Comparison of ENCODE assay signal across 10 cellular contexts in the genomic region with DNA sequence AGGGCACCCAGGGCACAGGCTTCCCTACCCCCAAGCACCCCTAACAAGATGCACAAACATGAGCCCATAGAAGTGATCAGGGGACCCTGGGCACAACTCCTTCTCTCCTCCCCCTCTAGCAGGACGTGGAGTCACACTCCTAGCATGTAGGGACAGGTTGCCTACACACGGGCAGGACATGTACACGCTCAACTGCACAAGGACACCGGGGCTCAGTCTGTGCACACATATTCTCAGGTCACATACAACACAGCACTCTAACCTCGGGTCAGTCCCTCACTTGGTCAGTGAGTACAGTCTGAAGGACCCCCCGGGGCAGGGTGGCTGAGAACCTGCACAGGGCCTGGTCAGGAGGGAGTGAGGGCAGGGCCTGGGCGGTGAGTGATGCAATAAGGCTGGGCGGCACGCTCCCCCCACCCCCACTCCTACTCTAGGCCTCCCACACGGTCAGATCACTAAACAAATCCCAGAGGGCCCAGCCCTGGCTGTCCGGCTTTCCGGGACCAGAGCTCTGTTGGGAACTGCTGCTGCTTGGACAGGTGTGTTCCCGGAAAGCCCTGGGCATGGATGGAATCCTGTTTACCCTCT. TPM values are rescaled to one million over a fixed set of nuclear protein-coding genes. Genes with fewer than 3 reads are reported as not detected.
A peak's percentile ranks its signal among the peaks of the same experiment; 100 is the strongest.
DNase-seq lines count a peak whose midpoint lies in the region; FAIRE-seq and TF ChIP-seq lines count a peak whose summit lies in the region.
"Had no signal": no experiment of that assay in that cellular context is flagged by ENCODE, and none has a peak within 500 bp of the region (broad histone marks: within the 10 kb centered on the region; RNA-seq: fewer than 3 reads in every experiment).

No MANE protein-coding gene starts in this region.

- no peaks in the 10 kb centered on the region for H3K36me3 Mint-ChIP-seq in Caco-2 (ENCODE audit: insufficient read depth, unreplicated experiment)
- H3K36me3 Mint-ChIP-seq in nephron progenitor cell (ENCODE audit: low read depth) = no peaks in the 10 kb centered on the region

- H3K27me3 ChIP-seq in Caco-2 (replicated peaks; ENCODE audit: control insufficient read depth, insufficient read depth, low read length) = peaks cover 1% of the 10 kb centered on the region
- peaks cover 86% of the 10 kb centered on the region for H3K27me3 ChIP-seq in NT2/D1 (ENCODE audit: insufficient read depth, insufficient read length)
- H3K27me3 ChIP-seq in esophagus squamous epithelium = peaks cover 0 to 77% (median 0%) of the 10 kb centered on the region in 4 donors

- no peak for FAIRE-seq in GM12892 (lab: Jason Lieb, UNC)
- FAIRE-seq: islet of Langerhans had no signal

- H3K36me3 ChIP-seq in Caco-2 (ENCODE audit: control insufficient read depth, insufficient read depth, low read length) (no peaks in the 10 kb centered on the region), NT2/D1 (ENCODE audit: insufficient read depth, insufficient read length, low read length) (no peaks in the 10 kb centered on the region), esophagus squamous epithelium (no peaks in the 10 kb centered on the region)

- H3K9me3 ChIP-seq in Caco-2 (no peaks in the 10 kb centered on the region), NT2/D1 (ENCODE audit: insufficient read depth, low read length) (no peaks in the 10 kb centered on the region), esophagus squamous epithelium (no peaks in the 10 kb centered on the region)

- H3K4me1 ChIP-seq in Caco-2 (peaks cover 4% of the 10 kb centered on the region; the same call in 1 of the 2 replicates), NT2/D1 (ENCODE audit: insufficient read depth, insufficient read length) (peaks cover 19% of the 10 kb centered on the region), esophagus squamous epithelium (peaks cover 25 to 88% (median 62%) of the 10 kb centered on the region in 3 donors)

- CTCF ChIA-PET in Caco-2 (lab: Charles Lee) (no interaction called here), HEK293T (lab: Yijun Ruan, JAX) (no interaction called here)

- intact Hi-C loops in Caco-2 (cut with micrococcal nuclease; ENCODE audit: unreplicated experiment) (no loop called here), esophagus squamous epithelium (cut with DNase I) (no loop called here)

- H3K9me3 Mint-ChIP-seq in Caco-2 (ENCODE audit: unreplicated experiment) (no peaks in the 10 kb centered on the region), nephron progenitor cell (no peaks in the 10 kb centered on the region)

- no peak for DNase-seq in Caco-2
- no peak for DNase-seq in NT2/D1 (ENCODE audit: low read depth, low spot score)
- no peak for DNase-seq in esophagus squamous epithelium (lab: John Stamatoyannopoulos, UW)
- DNase-seq in nephron progenitor cell = no peak
- no peak for DNase-seq in GM12892 (ENCODE audit: insufficient read length)
- no peak for DNase-seq in HEK293T (ENCODE audit: extremely low spot score)
- DNase-seq in hippocampal formation (lab: John Stamatoyannopoulos, UW) = no peak
- no peak for DNase-seq in activated effector memory CD4-positive, alpha-beta T cell treated with Interleukin-2 at 50 U/mL for 16 hours
- DNase-seq: DMS79 had no signal

- BruUV-seq in Caco-2 (replicated peaks; lab: Mats Ljungman, UMichigan) = no TSS peak

- H3K27me3 Mint-ChIP-seq in Caco-2 (ENCODE audit: insufficient read depth, unreplicated experiment) = peaks cover 35% of the 10 kb centered on the region
- H3K27me3 Mint-ChIP-seq in nephron progenitor cell (ENCODE audit: low read depth, poor library complexity) = peaks cover 53% of the 10 kb centered on the region

- TF ChIP-seq CTCF in Caco-2 (IDR thresholded peaks at IDR 0.05; ENCODE audit: insufficient read depth in 1 of 2, low read depth in 1 of 2, low read length in 1 of 2, severe bottlenecking in 1 of 2, unreplicated experiment in 1 of 2) = no peak
- TF ChIP-seq CTCF in esophagus squamous epithelium (IDR thresholded peaks at IDR 0.05) = no peak
- TF ChIP-seq CTCF in nephron progenitor cell (IDR thresholded peaks at IDR 0.05) = no peak

- peak overlapping the region; percentile 56 for H3K4me3 Mint-ChIP-seq in Caco-2 (ENCODE audit: unreplicated experiment)
- H3K4me3 Mint-ChIP-seq in nephron progenitor cell = peak overlapping the region; percentile 80

- TF ChIP-seq POLR2A in esophagus squamous epithelium (IDR thresholded peaks at IDR 0.05) (no peak), GM12892 (IDR thresholded peaks at IDR 0.05; ENCODE audit: low read depth, low read length) (no peak)

- H3K4me3 ChIP-seq in Caco-2 (ENCODE audit: low read depth, low read length) = no peak overlapping the region
- no peak overlapping the region for H3K4me3 ChIP-seq in NT2/D1 (ENCODE audit: insufficient read length, low read depth)
- peak overlapping the region; percentile 31 to 79 (median 49) for H3K4me3 ChIP-seq in esophagus squamous epithelium

- POLR2A ChIA-PET in Caco-2 (lab: Charles Lee) (no interaction called here), HEK293T (lab: Yijun Ruan, JAX) (no interaction called here)

- WGBS in esophagus squamous epithelium, 2 donors = 31 to 50% methylated on average over 2 to 3 of the region's 13 CpGs

- H3K27ac ChIP-seq in esophagus squamous epithelium = peak overlapping the region in 3 of 4 donors; percentile 24 to 84 (median 83)

- peak overlapping the region; percentile 56 for H3K9ac ChIP-seq in NT2/D1 (ENCODE audit: insufficient read length, low read depth)

- H3K4me1 Mint-ChIP-seq in Caco-2 (ENCODE audit: low read depth, unreplicated experiment) (no peaks in the 10 kb centered on the region), nephron progenitor cell (peaks cover 41% of the 10 kb centered on the region)

- no peak overlapping the region for H3K27ac Mint-ChIP-seq in Caco-2 (ENCODE audit: unreplicated experiment)
- no peak overlapping the region for H3K27ac Mint-ChIP-seq in nephron progenitor cell

TF ChIP-seq in HEK293T, 16 proteins besides CTCF, POLR2A, EP300 and RAD21:
- TF ChIP-seq SUZ12 (IDR thresholded peaks at IDR 0.05) (no peak), FOXA1 (IDR thresholded peaks at IDR 0.05) (no peak), TARDBP (IDR thresholded peaks at IDR 0.05) (no peak), FOXM1 (IDR thresholded peaks at IDR 0.05; ENCODE audit: borderline replicate concordance) (no peak), ELF4 (IDR thresholded peaks at IDR 0.05) (no peak), L3MBTL2 (conservative IDR thresholded peaks at IDR 0.05) (no peak), ARNT (IDR thresholded peaks at IDR 0.05) (no peak), BHLHE40 (IDR thresholded peaks at IDR 0.05; ENCODE audit: borderline replicate concordance) (no peak), LEF1 (IDR thresholded peaks at IDR 0.05; ENCODE audit: borderline replicate concordance) (no peak), FOXK2 (IDR thresholded peaks at IDR 0.05) (no peak), CTBP1 (IDR thresholded peaks at IDR 0.05; ENCODE audit: borderline replicate concordance) (no peak), ZNF384 (IDR thresholded peaks at IDR 0.05) (no peak), SP1 (IDR thresholded peaks at IDR 0.05) (no peak)
TF ChIP-seq in HEK293T: peak in this region for 0.

RNA-seq across cellular contexts. Expression of gene DOC2B, which starts 0.8 kb away (rescaled TPM):
- 0.35 TPM in 1 of 2 replicates, not detected in the other for total RNA-seq in Caco-2 (2022)
- 10 to 100 TPM in 3 of 4 donors, 1 to 10 TPM in 1; 8.4 to 44.9 (median 26.2) TPM for total RNA-seq in esophagus squamous epithelium
- not detected for polyA plus RNA-seq in GM12892 (2012; ENCODE audit: missing spikeins)

RNA-seq across cellular contexts. Expression of gene SCGB1C2, which starts 44.9 kb away (rescaled TPM):
- not detected in 2 replicates for total RNA-seq in Caco-2 (2022)
- total RNA-seq in esophagus squamous epithelium = not detected
- polyA plus RNA-seq in GM12892 (2012; ENCODE audit: missing spikeins) = not detected

Comparison
In these comparisons a context has a peak if more than half of its experiments do, and no peak if none do; other contexts are left out.
1. H3K4me3 ChIP-seq: peak in esophagus squamous epithelium (4 of 4); none in Caco-2 (single experiment) and NT2/D1 (single experiment).